8 cellular contexts compared by ENCODE assay signal in genomic region chr3:101779047-101779807, GRCh38. TPM values are rescaled to one million over a fixed set of nuclear protein-coding genes. Genes with fewer than 3 reads are reported as not detected.
DNase-seq lines count a peak whose midpoint lies in the region; ATAC-seq and TF ChIP-seq lines count a peak whose summit lies in the region.

NXPE3 (plus strand) TSS chr3:101779211; CDS start chr3:101785597, 6,386 bp downstream.

- H3K27me3 Mint-ChIP-seq in activated naive CD4-positive, alpha-beta T cell treated with anti-CD3 and anti-CD28 coated beads, Interleukin-2, amount 10 ng/mL, durations not matched to agents 7 days and 5 days: no peaks in the 10 kb centered on the region

- peaks cover 15% of the 10 kb centered on the region for H3K36me3 ChIP-seq in SK-N-MC (ENCODE audit: insufficient read depth, low read length)

- ATAC-seq in omental fat pad (ENCODE audit: low FRiP score): peak; percentile 96

- peaks cover 13% of the 10 kb centered on the region for H3K36me3 Mint-ChIP-seq in activated naive CD4-positive, alpha-beta T cell treated with anti-CD3 and anti-CD28 coated beads, Interleukin-2, amount 10 ng/mL, durations not matched to agents 7 days and 5 days

- H3K27ac Mint-ChIP-seq in activated naive CD4-positive, alpha-beta T cell treated with anti-CD3 and anti-CD28 coated beads, Interleukin-2, amount 10 ng/mL, durations not matched to agents 7 days and 5 days: peak within 1 kb of the TSS; percentile 89

- peaks cover 53% of the 10 kb centered on the region for H3K4me1 Mint-ChIP-seq in activated naive CD4-positive, alpha-beta T cell treated with anti-CD3 and anti-CD28 coated beads, Interleukin-2, amount 10 ng/mL, durations not matched to agents 7 days and 5 days

- no peaks in the 10 kb centered on the region for H3K9me3 ChIP-seq in SK-N-MC (ENCODE audit: low read depth, low read length)

- H3K4me3 ChIP-seq in HFF-Myc (replicated peaks; ENCODE audit: low read depth, low read length) (peak within 1 kb of the TSS; percentile 64), SK-N-MC (peak within 1 kb of the TSS; percentile 88)

- CTCF ChIA-PET in activated naive CD4-positive, alpha-beta T cell treated with anti-CD3 and anti-CD28 coated beads, Interleukin-2, amount 10 ng/mL, durations not matched to agents 7 days and 5 days (lab: Charles Lee): interaction anchor here (1.1 to 1.4 kb wide), 2 partner anchors 23 to 55 kb away, joined by 3 to 5 read pairs; partner anchors contain the start of gene CEP97

- peak within 1 kb of the TSS; percentile 53 for H3K9ac ChIP-seq in SK-N-MC (ENCODE audit: insufficient read length)

- DNase-seq in GM04504 (ENCODE audit: low read depth): peak; percentile 52
- DNase-seq in HFF-Myc (ENCODE audit: extremely low read depth, low read depth): no peak
- DNase-seq in MV-4-11 (lab: John Stamatoyannopoulos, UW): peak; percentile 79
- DNase-seq in SK-N-MC (ENCODE audit: low read depth, low spot score): no peak
- peak; percentile 96 for DNase-seq in activated naive CD4-positive, alpha-beta T cell treated with anti-CD3 and anti-CD28 coated beads, Interleukin-2, amount 10 ng/mL, durations not matched to agents 7 days and 5 days
- peak; percentile 96 for DNase-seq in globus pallidus (ENCODE audit: low spot score)
- DNase-seq in omental fat pad (ENCODE audit: low spot score): peak; percentile 82

- H3K4me3 Mint-ChIP-seq in activated naive CD4-positive, alpha-beta T cell treated with anti-CD3 and anti-CD28 coated beads, Interleukin-2, amount 10 ng/mL, durations not matched to agents 7 days and 5 days: peak within 1 kb of the TSS; percentile 79

- H3K9me3 Mint-ChIP-seq in activated naive CD4-positive, alpha-beta T cell treated with anti-CD3 and anti-CD28 coated beads, Interleukin-2, amount 10 ng/mL, durations not matched to agents 7 days and 5 days: no peaks in the 10 kb centered on the region

- H3K27ac ChIP-seq in SK-N-MC: peak within 1 kb of the TSS; percentile 60; the same call in 1 of the 2 replicates
- peak within 1 kb of the TSS; percentile 94 for H3K27ac ChIP-seq in temporal lobe (ENCODE audit: low read depth, low read length)

- TF ChIP-seq CTCF in HFF-Myc (IDR thresholded peaks at IDR 0.05; ENCODE audit: low read depth, low read length, missing control alignments) (no peak), omental fat pad (IDR thresholded peaks at IDR 0.05) (no peak)

RNA-seq across cellular contexts. Expression of gene NXPE3, which starts in this region (rescaled TPM):
- total RNA-seq in omental fat pad (10 to 100 TPM in 3 of 4 donors, 1 to 10 TPM in 1; 6.5 to 22.9 (median 10.7) TPM), temporal lobe (13.8 TPM)

Comparison
In these comparisons a context has a peak if more than half of its experiments do, and no peak if none do; other contexts are left out.
1. DNase-seq: peak in GM04504 (single experiment), MV-4-11 (single experiment), activated naive CD4-positive, alpha-beta T cell treated with anti-CD3 and anti-CD28 coated beads, Interleukin-2, amount 10 ng/mL, durations not matched to agents 7 days and 5 days (single experiment), globus pallidus (single experiment) and omental fat pad (single experiment); none in HFF-Myc (single experiment) and SK-N-MC (single experiment).